Comparison of ENCODE assay signal across 19 cellular contexts in genomic region chr6:24448828-24449525, GRCh38. TPM values are rescaled to one million over a fixed set of nuclear protein-coding genes. Genes with fewer than 3 reads are reported as not detected.
DNase-seq lines count a peak whose midpoint lies in the region; FAIRE-seq and TF ChIP-seq lines count a peak whose summit lies in the region.
"Had no signal": no experiment of that assay in that cellular context is flagged by ENCODE, and none has a peak within 500 bp of the region (broad histone marks: within the 10 kb centered on the region; RNA-seq: fewer than 3 reads in every experiment).

No MANE protein-coding gene starts in this region.

- H3K36me3 ChIP-seq in bronchial epithelial cell (ENCODE audit: control insufficient read depth, insufficient read depth, low read length) = no peaks in the 10 kb centered on the region
- no peaks in the 10 kb centered on the region for H3K36me3 ChIP-seq in neutrophil
- H3K36me3 ChIP-seq: BE2C had no signal

- DNase-seq in bronchial epithelial cell (ENCODE audit: low read depth) (peak; percentile 31), epithelial cell of prostate (ENCODE audit: low read depth, low spot score) (peak; percentile 26), NCI-H1105 treated with DMSO at 0.1 percent for 48 hours (lab: John Stamatoyannopoulos, UW) (no peak), RCC 7860 (ENCODE audit: low spot score) (no peak)
- no peak for DNase-seq in activated CD4-positive, alpha-beta T cell treated with anti-CD3 and anti-CD28 coated beads, Interleukin-2, amount 50 U/mL, for 48 hours
- DNase-seq: BE2C; CD8-positive, alpha-beta T cell; COR-L47; DMS153; DMS79 treated with DMSO at 0.1 percent for 48 hours; EL; GDM1; GOT3; H9 had no signal

- no peaks in the 10 kb centered on the region for H3K9me3 ChIP-seq in neutrophil
- H3K9me3 ChIP-seq: A549, BE2C had no signal

- H3K27ac ChIP-seq in epithelial cell of prostate (peak overlapping the region; percentile 48), neutrophil (peak overlapping the region; percentile 75)
- H3K27ac ChIP-seq: A549, C4-2B had no signal

- H3K27me3 ChIP-seq in bronchial epithelial cell (ENCODE audit: control insufficient read depth, insufficient read depth, low read length) (no peaks in the 10 kb centered on the region), neutrophil (no peaks in the 10 kb centered on the region)
- H3K27me3 ChIP-seq: BE2C had no signal

- TF ChIP-seq CTCF in bronchial epithelial cell (IDR thresholded peaks at IDR 0.05; ENCODE audit: insufficient read depth, low read length, severe bottlenecking) = no peak
- no peak for TF ChIP-seq CTCF in neutrophil (IDR thresholded peaks at IDR 0.05)

- H3K4me3 ChIP-seq in bronchial epithelial cell (ENCODE audit: low read depth, low read length) (no peak overlapping the region), neutrophil (ENCODE audit: low read depth in 1 of 2, low read length in 1 of 2) (peak overlapping the region in 1 of 2 experiments; percentile 0)
- H3K4me3 ChIP-seq: A549 had no signal

- H3K4me1 ChIP-seq in neutrophil (ENCODE audit: control insufficient read depth in 1 of 2, insufficient read depth in 1 of 2, low read depth in 1 of 2, low read length in 1 of 2) = peaks cover 46 to 48% of the 10 kb centered on the region in 2 experiments
- H3K4me1 ChIP-seq: A549, BE2C had no signal

- FAIRE-seq in bronchial epithelial cell (lab: Jason Lieb, UNC) (no peak), RCC 7860 (lab: Jason Lieb, UNC) (no peak)
- FAIRE-seq: A549, D721Med, GM12892 had no signal

RNA-seq across cellular contexts. Expression of gene GPLD1, which starts 40.4 kb away (rescaled TPM):
- 0.26 and 0.64 TPM in 2 replicates for total RNA-seq in bronchial epithelial cell

RNA-seq across cellular contexts. Expression of gene ALDH5A1, which starts 45.8 kb away (rescaled TPM):
- 0.53 and 1.9 TPM in 2 replicates for total RNA-seq in bronchial epithelial cell

RNA-seq across cellular contexts. Expression of gene MRS2, which starts 46.2 kb away (rescaled TPM):
- total RNA-seq in bronchial epithelial cell = 16.4 and 24.0 TPM in 2 replicates

Comparison
In these comparisons a context has a peak if more than half of its experiments do, and no peak if none do; other contexts are left out.
1. DNase-seq: peak in bronchial epithelial cell (single experiment) and epithelial cell of prostate (single experiment); none in NCI-H1105 treated with DMSO at 0.1 percent for 48 hours (single experiment), activated CD4-positive, alpha-beta T cell treated with anti-CD3 and anti-CD28 coated beads, Interleukin-2, amount 50 U/mL, for 48 hours (0 of 2) and RCC 7860 (single experiment).